In genomic region chrX:107290019-107290418, GRCh38 we compare ENCODE assay signal across 1 cellular context.
TF ChIP-seq lines count a peak whose summit lies in the region.

No MANE protein-coding gene starts in this region.

TF ChIP-seq in K562, 482 proteins besides CTCF, POLR2A, EP300 and RAD21 (continued from another document):
- TF ChIP-seq ZBTB2 (IDR thresholded peaks at IDR 0.05) (no peak), NFXL1 (CRISPR knock-in tag; IDR thresholded peaks at IDR 0.05) (no peak), ETS1 (conservative IDR thresholded peaks at IDR 0.05; ENCODE audit: control insufficient read depth, low read depth, low read length) (no peak), ZBTB11 (CRISPR knock-in tag; IDR thresholded peaks at IDR 0.05) (no peak), POLR2G (IDR thresholded peaks at IDR 0.05; ENCODE audit: low read depth, low read length) (no peak), ZNF175 (CRISPR knock-in tag; IDR thresholded peaks at IDR 0.05; ENCODE audit: low read depth) (no peak)
